Comparison of ENCODE assay signal across 9 cellular contexts in the genomic region with DNA sequence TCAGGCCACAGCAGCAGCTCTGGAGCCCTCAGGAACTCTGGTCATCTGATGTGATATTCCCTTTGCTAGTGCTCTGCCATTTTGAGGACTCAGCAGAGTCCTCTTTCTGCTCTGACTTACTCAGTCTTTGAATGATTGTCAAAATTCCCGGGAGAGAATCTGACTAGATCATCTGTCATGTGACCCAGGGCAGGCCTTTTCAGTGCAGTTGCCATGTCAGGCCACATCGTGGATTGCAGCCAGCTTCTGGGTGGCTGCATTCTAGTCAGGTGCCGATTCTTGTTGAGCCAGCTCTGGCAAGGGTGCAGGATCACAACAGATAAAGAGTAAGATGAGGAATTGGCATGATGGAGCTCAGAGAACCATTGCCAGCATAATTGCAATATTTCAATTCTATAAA.
DNase-seq lines count a peak whose midpoint lies in the region; TF ChIP-seq lines count a peak whose summit lies in the region.
"Had no signal": no experiment of that assay in that cellular context is flagged by ENCODE, and none has a peak within 500 bp of the region (broad histone marks: within the 10 kb centered on the region; RNA-seq: fewer than 3 reads in every experiment).

No MANE protein-coding gene starts in this region.

- no TSS peak for BruUV-seq in A673 (replicated peaks; lab: Mats Ljungman, UMichigan)

- peak; percentile 33 for DNase-seq in A673 (ENCODE audit: low spot score)
- DNase-seq in LHCN-M2 (ENCODE audit: low read depth) = peak; percentile 3
- peak; percentile 41 to 69 for DNase-seq in SHP77 (lab: John Stamatoyannopoulos, UW)
- DNase-seq in inferior parietal cortex (ENCODE audit: extremely low spot score) = peak; percentile 55
- no peak for DNase-seq in DMS79 (lab: John Stamatoyannopoulos, UW)
- DNase-seq in thyroid gland = no peak
- no peak for DNase-seq in NOMO-1 treated with DMSO at 0.1 percent for 48 hours (lab: John Stamatoyannopoulos, UW; ENCODE audit: unreplicated experiment)
- no peak for DNase-seq in testis
- DNase-seq: activated naive CD8-positive, alpha-beta T cell treated with anti-CD3 and anti-CD28 coated beads, Interleukin-2, amount 50 U/mL, for 24 hours had no signal

- no peak for TF ChIP-seq POLR2A in thyroid gland (IDR thresholded peaks at IDR 0.05)
- no peak for TF ChIP-seq POLR2A in testis (IDR thresholded peaks at IDR 0.05)

- H3K27me3 ChIP-seq in A673 (replicated peaks; ENCODE audit: insufficient read depth, low read depth, low read length, poor library complexity) (no peaks in the 10 kb centered on the region), thyroid gland (no peaks in the 10 kb centered on the region), testis (no peaks in the 10 kb centered on the region)

- CTCF ChIA-PET in A673 (lab: Charles Lee) = no interaction called here

- H3K4me1 ChIP-seq in A673 (ENCODE audit: insufficient read depth, low read length, poor library complexity, severe bottlenecking) = peaks cover 5% of the 10 kb centered on the region
- no peaks in the 10 kb centered on the region for H3K4me1 ChIP-seq in thyroid gland
- H3K4me1 ChIP-seq in testis = no peaks in the 10 kb centered on the region

- TF ChIP-seq CTCF in A673 (conservative IDR thresholded peaks at IDR 0.05; ENCODE audit: low read depth, low read length) (no peak), thyroid gland (IDR thresholded peaks at IDR 0.05) (no peak), testis (IDR thresholded peaks at IDR 0.05) (no peak)

- H3K27ac ChIP-seq in A673 (ENCODE audit: low read depth, low read length, poor library complexity, severe bottlenecking) (no peak overlapping the region), thyroid gland (no peak overlapping the region), testis (no peak overlapping the region)

- POLR2A ChIA-PET in A673 (lab: Charles Lee; ENCODE audit: low non-redundant PET) = no interaction called here

- intact Hi-C loops in A673 (cut with micrococcal nuclease; ENCODE audit: unreplicated experiment) (no loop called here), thyroid gland (cut with DNase I) (no loop called here), testis (cut with DNase I; ENCODE audit: low total_unique reads) (no loop called here)

- H3K9me3 ChIP-seq in A673 (ENCODE audit: low read depth, low read length, poor library complexity, severe bottlenecking) (no peaks in the 10 kb centered on the region), thyroid gland (no peaks in the 10 kb centered on the region), testis (no peaks in the 10 kb centered on the region)

- no peaks in the 10 kb centered on the region for H3K36me3 ChIP-seq in A673 (ENCODE audit: insufficient read depth, low read length, poor library complexity, severe bottlenecking)
- no peaks in the 10 kb centered on the region for H3K36me3 ChIP-seq in thyroid gland
- no peaks in the 10 kb centered on the region for H3K36me3 ChIP-seq in testis (ENCODE audit: low read depth, missing control alignments)

- H3K4me3 ChIP-seq in A673 (ENCODE audit: low read depth, low read length, poor library complexity, severe bottlenecking) = no peak overlapping the region
- no peak overlapping the region for H3K4me3 ChIP-seq in thyroid gland (replicated peaks in 1 of 3)
- no peak overlapping the region for H3K4me3 ChIP-seq in testis

- 62 to 78% methylated on average over 3 of the region's 3 CpGs for WGBS in thyroid gland, 2 donors
- WGBS in testis, 2 donors = 48 to 81% methylated on average over 3 of the region's 3 CpGs

Comparison
In these comparisons a context has a peak if more than half of its experiments do, and no peak if none do; other contexts are left out.
1. DNase-seq: peak in A673 (single experiment), LHCN-M2 (single experiment), SHP77 (2 of 2) and inferior parietal cortex (single experiment); none in DMS79 (single experiment), thyroid gland (0 of 2), NOMO-1 treated with DMSO at 0.1 percent for 48 hours (single experiment) and testis (single experiment).